6 cellular contexts compared by ENCODE assay signal in genomic region chr16:30369091-30369937, GRCh38. TPM values are rescaled to one million over a fixed set of nuclear protein-coding genes. Genes with fewer than 3 reads are reported as not detected.
DNase-seq lines count a peak whose midpoint lies in the region; ATAC-seq and TF ChIP-seq lines count a peak whose summit lies in the region.

No MANE protein-coding gene starts in this region.

- peak overlapping the region; percentile 87 for H3K4me3 Mint-ChIP-seq in T-helper 1 cell treated with Interleukin-12 subunit alpha and Interleukin-12 subunit beta and Interleukin-4 antibody, amounts not matched to agents 30 μg/mL and 1 μg/mL, for 36 hours

- ATAC-seq in GM19395 (IDR thresholded peaks at IDR 0.05; ENCODE audit: unreplicated experiment): no peak

- no peak for TF ChIP-seq CTCF in epithelial cell of proximal tubule (conservative IDR thresholded peaks at IDR 0.05; ENCODE audit: low read depth, low read length)

- DNase-seq in T-helper 1 cell (no peak), epithelial cell of proximal tubule (ENCODE audit: low read depth) (no peak), Kasumi-1 (lab: John Stamatoyannopoulos, UW) (no peak)
- DNase-seq in stimulated activated CD8-positive, alpha-beta memory T cell treated with anti-CD3 and anti-CD28 coated beads, Interleukin-4, amount 100 ng/mL, for 48 hours: peak; percentile 46

- H3K27ac Mint-ChIP-seq in T-helper 1 cell treated with Interleukin-12 subunit alpha and Interleukin-12 subunit beta and Interleukin-4 antibody, amounts not matched to agents 30 μg/mL and 1 μg/mL, for 36 hours: peak overlapping the region; percentile 74

- peaks cover 25% of the 10 kb centered on the region for H3K36me3 Mint-ChIP-seq in T-helper 1 cell treated with Interleukin-12 subunit alpha and Interleukin-12 subunit beta and Interleukin-4 antibody, amounts not matched to agents 30 μg/mL and 1 μg/mL, for 36 hours (ENCODE audit: low read depth)

- no peaks in the 10 kb centered on the region for H3K9me3 Mint-ChIP-seq in T-helper 1 cell treated with Interleukin-12 subunit alpha and Interleukin-12 subunit beta and Interleukin-4 antibody, amounts not matched to agents 30 μg/mL and 1 μg/mL, for 36 hours

- H3K4me1 Mint-ChIP-seq in T-helper 1 cell treated with Interleukin-12 subunit alpha and Interleukin-12 subunit beta and Interleukin-4 antibody, amounts not matched to agents 30 μg/mL and 1 μg/mL, for 36 hours (ENCODE audit: low read depth): peaks cover 35% of the 10 kb centered on the region

- no peaks in the 10 kb centered on the region for H3K27me3 Mint-ChIP-seq in T-helper 1 cell treated with Interleukin-12 subunit alpha and Interleukin-12 subunit beta and Interleukin-4 antibody, amounts not matched to agents 30 μg/mL and 1 μg/mL, for 36 hours (ENCODE audit: low read depth)

- H3K4me3 ChIP-seq in epithelial cell of proximal tubule (ENCODE audit: low read depth, low read length): peak overlapping the region; percentile 87

RNA-seq across cellular contexts. Expression of gene TBC1D10B, which starts 1.0 kb away (rescaled TPM):
- 51.8 and 53.6 TPM in 2 replicates for total RNA-seq in epithelial cell of proximal tubule

RNA-seq across cellular contexts. Expression of gene MYL11, which starts 5.3 kb away (rescaled TPM):
- not detected in 2 replicates for total RNA-seq in epithelial cell of proximal tubule

RNA-seq across cellular contexts. Expression of gene SEPTIN1, which starts 13.0 kb away (rescaled TPM):
- total RNA-seq in epithelial cell of proximal tubule: 0.23 TPM in 1 of 2 replicates, not detected in the other

RNA-seq across cellular contexts. Expression of gene CD2BP2, which starts 14.2 kb away (rescaled TPM):
- total RNA-seq in epithelial cell of proximal tubule: 68.9 and 75.2 TPM in 2 replicates

RNA-seq across cellular contexts. Expression of gene ZNF48, which starts 25.9 kb away (rescaled TPM):
- 12.6 and 15.6 TPM in 2 replicates for total RNA-seq in epithelial cell of proximal tubule
